In genomic region chr4:139595989-139596679, GRCh38 we compare ENCODE assay signal across 14 cellular contexts. TPM values are rescaled to one million over a fixed set of nuclear protein-coding genes. Genes with fewer than 3 reads are reported as not detected.
DNase-seq lines count a peak whose midpoint lies in the region; ATAC-seq and TF ChIP-seq lines count a peak whose summit lies in the region.
"Had no signal": no experiment of that assay in that cellular context is flagged by ENCODE, and none has a peak within 500 bp of the region (broad histone marks: within the 10 kb centered on the region; RNA-seq: fewer than 3 reads in every experiment).

No MANE protein-coding gene starts in this region.

- no peaks in the 10 kb centered on the region for H3K79me2 ChIP-seq in HCT116 (ENCODE audit: insufficient read depth, low read length)
- H3K79me2 ChIP-seq in smooth muscle cell (ENCODE audit: low read depth) = no peaks in the 10 kb centered on the region

- no peak for DNase-seq in HCT116 (ENCODE audit: low read depth, low spot score)
- peak; percentile 57 for DNase-seq in amniotic epithelial cell (ENCODE audit: low read depth)
- peak; percentile 28 for DNase-seq in left ventricle myocardium superior
- no peak for DNase-seq in smooth muscle cell (lab: John Stamatoyannopoulos, UW; ENCODE audit: unreplicated experiment)
- no peak for DNase-seq in iPS-NIHi7 (ENCODE audit: extremely low spot score)
- DNase-seq in caudate nucleus (lab: John Stamatoyannopoulos, UW) = no peak
- no peak for DNase-seq in H7
- DNase-seq: activated CD8-positive, alpha-beta memory T cell treated with anti-CD3 and anti-CD28 coated beads, Interleukin-2, amount 50 U/mL, for 4 hours; anterior cingulate cortex; Calu3; immature natural killer cell; NCI-H446; RPMI8226 had no signal

- H3K9me3 ChIP-seq in HCT116 (ENCODE audit: control insufficient read depth in 1 of 2, insufficient read depth in 1 of 2, low read depth in 1 of 2, low read length in 2 of 2) = no peaks in the 10 kb centered on the region
- H3K9me3 ChIP-seq in smooth muscle cell (replicated peaks; ENCODE audit: low read depth) = no peaks in the 10 kb centered on the region
- H3K9me3 ChIP-seq: neutrophil had no signal

- TF ChIP-seq CTCF in HCT116 (IDR thresholded peaks at IDR 0.05 in 2 of 3, conservative IDR thresholded peaks at IDR 0.05 in 1 of 3; ENCODE audit: borderline replicate concordance in 1 of 3, insufficient read depth in 1 of 3, low read depth in 2 of 3, low read length in 2 of 3) (no peak), smooth muscle cell (IDR thresholded peaks at IDR 0.05; ENCODE audit: borderline replicate concordance, insufficient read depth, poor library complexity, severe bottlenecking) (no peak)

- 27% methylated on average over 4 of the region's 4 CpGs for WGBS in smooth muscle cell (ENCODE audit: low lambda C conversion rate)

- H3K4me1 ChIP-seq in HCT116 (ENCODE audit: control insufficient read depth in 1 of 2, insufficient read depth in 2 of 2, low read length in 2 of 2) (peaks cover 0 to 10% of the 10 kb centered on the region in 2 experiments; a peak in 1 of 4 replicates), smooth muscle cell (ENCODE audit: low read depth) (peaks cover 17% of the 10 kb centered on the region)

- H3K36me3 ChIP-seq in HCT116 (ENCODE audit: control insufficient read depth in 1 of 2, insufficient read depth in 2 of 2, low read length in 2 of 2) (no peaks in the 10 kb centered on the region), smooth muscle cell (ENCODE audit: low read depth) (no peaks in the 10 kb centered on the region), H7 (replicated peaks; ENCODE audit: control insufficient read depth, insufficient read depth, low read length) (no peaks in the 10 kb centered on the region)
- H3K36me3 ChIP-seq: neutrophil had no signal

- H3K9me2 ChIP-seq in HCT116 (ENCODE audit: insufficient read depth) = no peaks in the 10 kb centered on the region

- H3K4me2 ChIP-seq in HCT116 (ENCODE audit: low read length) = no peak overlapping the region
- H3K4me2 ChIP-seq in smooth muscle cell = peak overlapping the region; percentile 30

- CTCF ChIA-PET in HCT116 (lab: Charles Lee) = no interaction called here

- H3K27me3 ChIP-seq in HCT116 (ENCODE audit: insufficient read depth, low read length) = peaks cover 3% of the 10 kb centered on the region; the same call in 1 of the 2 replicates
- no peaks in the 10 kb centered on the region for H3K27me3 ChIP-seq in smooth muscle cell (ENCODE audit: low read depth)
- 0 out of 2 replicates have a peak, but pooled peaks cover 2% of the 10 kb centered on the region for H3K27me3 ChIP-seq in H7 (ENCODE audit: control insufficient read depth, insufficient read depth, low read length)

- H4K20me1 ChIP-seq in HCT116 (ENCODE audit: insufficient read depth) (no peaks in the 10 kb centered on the region), smooth muscle cell (ENCODE audit: low read depth) (no peaks in the 10 kb centered on the region)

- POLR2A ChIA-PET in HCT116 (lab: Charles Lee) = no interaction called here

- ATAC-seq in HCT116 (peak; percentile 25; the same call in 1 of the 2 replicates), left ventricle myocardium superior (peak; percentile 83)

- BruUV-seq in HCT116 (replicated peaks; lab: Mats Ljungman, UMichigan) = no TSS peak

- no peaks in the 10 kb centered on the region for H3F3A ChIP-seq in smooth muscle cell (ENCODE audit: low read depth)

- RAD21 ChIA-PET in HCT116 (lab: Charles Lee; ENCODE audit: low non-redundant PET in 1 of 2, low total read pairs in 2 of 2, uncharacterized antibody in 2 of 2, unreplicated experiment in 2 of 2) = no interaction called here

- H2AFZ ChIP-seq in HCT116 (ENCODE audit: low read depth, low read length, poor library complexity, severe bottlenecking) = no peak overlapping the region
- H2AFZ ChIP-seq in smooth muscle cell (ENCODE audit: low read depth) = peak overlapping the region; percentile 67

- no peak for TF ChIP-seq RAD21 in HCT116 (IDR thresholded peaks at IDR 0.05; ENCODE audit: low read depth)

- intact Hi-C loops in HCT116 (cut with micrococcal nuclease) (no loop called here), left ventricle myocardium superior (cut with micrococcal nuclease) (no loop called here)

- no peak for TF ChIP-seq POLR2A in HCT116 (IDR thresholded peaks at IDR 0.05; ENCODE audit: borderline replicate concordance, extremely low read depth, insufficient read depth, insufficient read length)

- H3K4me3 ChIP-seq in HCT116 (replicated peaks in 1 of 2; ENCODE audit: low read depth in 1 of 2, low read length in 2 of 2) (no peak overlapping the region), smooth muscle cell (no peak overlapping the region), H7 (ENCODE audit: insufficient read depth, low read depth, low read length) (no peak overlapping the region)

- H3K9ac ChIP-seq in HCT116 (ENCODE audit: low read length) (no peak overlapping the region), smooth muscle cell (ENCODE audit: low read depth) (no peak overlapping the region)

- H3K27ac ChIP-seq in HCT116 (ENCODE audit: low read depth, low read length) (no peak overlapping the region), smooth muscle cell (ENCODE audit: low read depth) (no peak overlapping the region), caudate nucleus (ENCODE audit: low read depth, low read length) (no peak overlapping the region)
- H3K27ac ChIP-seq: neutrophil had no signal

TF ChIP-seq in HCT116, 20 proteins besides CTCF, POLR2A, EP300 and RAD21:
- TF ChIP-seq YY1 (IDR thresholded peaks at IDR 0.05; ENCODE audit: extremely low read depth, insufficient replicate concordance, low read depth, low read length) = no peak
- no peak for TF ChIP-seq ZNF274 (IDR thresholded peaks at IDR 0.05; ENCODE audit: low read depth, low read length)

RNA-seq across cellular contexts. Expression of gene SETD7, which starts 40.1 kb away (rescaled TPM):
- total RNA-seq in HCT116 (2021; ENCODE audit: unreplicated experiment) (41.6 TPM), left ventricle myocardium superior (50.0 TPM), smooth muscle cell (34.2 and 39.3 TPM in 2 replicates)
- polyA plus RNA-seq in HCT116 (2012) = 18.5 and 20.8 TPM in 2 replicates
- polyA plus RNA-seq in smooth muscle cell = 8.5 and 10.2 TPM in 2 replicates
- 7.8 and 8.6 TPM in 2 replicates for total RNA-seq in H7 (2014; rRNA removed; shearing (Covaris generic))

Comparison
In these comparisons a context has a peak if more than half of its experiments do, and no peak if none do; other contexts are left out.
1. DNase-seq: peak in amniotic epithelial cell (single experiment) and left ventricle myocardium superior (single experiment); none in HCT116 (single experiment), smooth muscle cell (single experiment), iPS-NIHi7 (single experiment), caudate nucleus (0 of 61) and H7 (single experiment).